Comparison of ENCODE assay signal across 11 cellular contexts in the genomic region with DNA sequence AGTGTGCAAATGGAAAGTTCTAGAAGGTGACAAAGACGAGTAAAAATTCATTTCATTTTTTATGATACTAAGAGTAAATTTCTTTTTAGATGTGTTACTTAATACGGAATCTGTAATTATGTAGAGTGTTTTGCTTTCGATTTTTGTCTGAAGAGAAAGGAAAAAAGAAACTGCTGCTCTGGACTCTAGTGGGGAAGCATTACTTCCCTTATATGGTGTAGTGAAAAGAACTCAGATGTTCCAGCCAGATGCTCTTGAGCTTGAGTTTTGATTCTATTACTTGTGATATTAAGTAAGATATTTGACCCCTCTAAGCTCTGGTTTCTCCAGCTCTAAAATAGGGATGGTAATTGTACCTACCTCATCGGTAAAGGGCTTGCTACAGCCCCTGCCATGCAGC.
DNase-seq lines count a peak whose midpoint lies in the region; ATAC-seq, FAIRE-seq and TF ChIP-seq lines count a peak whose summit lies in the region.
"Had no signal": no experiment of that assay in that cellular context is flagged by ENCODE, and none has a peak within 500 bp of the region (broad histone marks: within the 10 kb centered on the region; RNA-seq: fewer than 3 reads in every experiment).

No MANE protein-coding gene starts in this region.

- DNase-seq in GM18507 (ENCODE audit: extremely low spot score, insufficient read length, low read depth) (no peak), medulla oblongata (ENCODE audit: extremely low spot score) (peak; percentile 28), NCI-H2196 treated with DMSO at 0.1 percent for 48 hours (lab: John Stamatoyannopoulos, UW; ENCODE audit: unreplicated experiment) (no peak)
- no peak for DNase-seq in stimulated activated CD4-positive, alpha-beta T cell treated with anti-CD3 and anti-CD28 coated beads, Interleukin-4, amount 100 ng/mL, for 4 hours
- DNase-seq in stimulated activated naive CD8-positive, alpha-beta T cell treated with anti-CD3 and anti-CD28 coated beads, Interleukin-15, amount 100 ng/mL, for 72 hours, result no peak
- DNase-seq: activated gamma-delta T cell treated with Interleukin-2 at 50 U/mL for 16 hours, left cardiac atrium, NCI-H1105 had no signal

- ATAC-seq in GM21381 (IDR thresholded peaks at IDR 0.05; ENCODE audit: unreplicated experiment), result peak; percentile 72
- ATAC-seq in HG03442 (IDR thresholded peaks at IDR 0.05; ENCODE audit: unreplicated experiment), result peak; percentile 58
- ATAC-seq in stimulated activated naive CD8-positive, alpha-beta T cell treated with anti-CD3 and anti-CD28 coated beads, Interleukin-15, amount 100 ng/mL, for 72 hours, result no peak
- ATAC-seq in SK-N-SH treated with all-trans-retinoic acid at 6 μM for 48 hours, result no peak
- ATAC-seq: left cardiac atrium had no signal

- H3K27ac Mint-ChIP-seq in stimulated activated naive CD8-positive, alpha-beta T cell treated with anti-CD3 and anti-CD28 coated beads, Interleukin-15, amount 100 ng/mL, for 72 hours, result peak overlapping the region in 1 of 2 donors; percentile 23

- H3K4me3 Mint-ChIP-seq in stimulated activated naive CD8-positive, alpha-beta T cell treated with anti-CD3 and anti-CD28 coated beads, Interleukin-15, amount 100 ng/mL, for 72 hours, result no peak overlapping the region

- peak; percentile 71 for FAIRE-seq in GM18507 (lab: Jason Lieb, UNC)

- no peaks in the 10 kb centered on the region for H3K27me3 Mint-ChIP-seq in stimulated activated naive CD8-positive, alpha-beta T cell treated with anti-CD3 and anti-CD28 coated beads, Interleukin-15, amount 100 ng/mL, for 72 hours

- peaks cover 24% of the 10 kb centered on the region for H3K4me1 Mint-ChIP-seq in stimulated activated naive CD8-positive, alpha-beta T cell treated with anti-CD3 and anti-CD28 coated beads, Interleukin-15, amount 100 ng/mL, for 72 hours

- no peaks in the 10 kb centered on the region for H3K9me3 Mint-ChIP-seq in stimulated activated naive CD8-positive, alpha-beta T cell treated with anti-CD3 and anti-CD28 coated beads, Interleukin-15, amount 100 ng/mL, for 72 hours

TF ChIP-seq in SK-N-SH treated with all-trans-retinoic acid at 6 μM for 48 hours, 23 proteins besides CTCF, POLR2A, EP300 and RAD21:
- TF ChIP-seq ZNF565 (CRISPR knock-in tag; conservative IDR thresholded peaks at IDR 0.05; ENCODE audit: low read depth), result no peak
- no peak for TF ChIP-seq ZC3H10 (CRISPR knock-in tag; IDR thresholded peaks at IDR 0.05)
- TF ChIP-seq TOX (CRISPR knock-in tag; IDR thresholded peaks at IDR 0.05; ENCODE audit: borderline replicate concordance), result no peak
- no peak for TF ChIP-seq PPARA (CRISPR knock-in tag; IDR thresholded peaks at IDR 0.05; ENCODE audit: borderline replicate concordance)
- TF ChIP-seq ESRRG (CRISPR knock-in tag; IDR thresholded peaks at IDR 0.05), result no peak
- TF ChIP-seq, protein P1, sequence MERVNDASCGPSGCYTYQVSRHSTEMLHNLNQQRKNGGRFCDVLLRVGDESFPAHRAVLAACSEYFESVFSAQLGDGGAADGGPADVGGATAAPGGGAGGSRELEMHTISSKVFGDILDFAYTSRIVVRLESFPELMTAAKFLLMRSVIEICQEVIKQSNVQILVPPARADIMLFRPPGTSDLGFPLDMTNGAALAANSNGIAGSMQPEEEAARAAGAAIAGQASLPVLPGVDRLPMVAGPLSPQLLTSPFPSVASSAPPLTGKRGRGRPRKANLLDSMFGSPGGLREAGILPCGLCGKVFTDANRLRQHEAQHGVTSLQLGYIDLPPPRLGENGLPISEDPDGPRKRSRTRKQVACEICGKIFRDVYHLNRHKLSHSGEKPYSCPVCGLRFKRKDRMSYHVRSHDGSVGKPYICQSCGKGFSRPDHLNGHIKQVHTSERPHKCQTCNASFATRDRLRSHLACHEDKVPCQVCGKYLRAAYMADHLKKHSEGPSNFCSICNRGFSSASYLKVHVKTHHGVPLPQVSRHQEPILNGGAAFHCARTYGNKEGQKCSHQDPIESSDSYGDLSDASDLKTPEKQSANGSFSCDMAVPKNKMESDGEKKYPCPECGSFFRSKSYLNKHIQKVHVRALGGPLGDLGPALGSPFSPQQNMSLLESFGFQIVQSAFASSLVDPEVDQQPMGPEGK (CRISPR knock-in tag; IDR thresholded peaks at IDR 0.05; ENCODE audit: borderline replicate concordance), result no peak
- TF ChIP-seq ISL1 (CRISPR knock-in tag; IDR thresholded peaks at IDR 0.05), result no peak

Comparison
In these comparisons a context has a peak if more than half of its experiments do, and no peak if none do; other contexts are left out.
1. ATAC-seq: peak in GM21381 (single experiment) and HG03442 (single experiment); none in stimulated activated naive CD8-positive, alpha-beta T cell treated with anti-CD3 and anti-CD28 coated beads, Interleukin-15, amount 100 ng/mL, for 72 hours (single experiment) and SK-N-SH treated with all-trans-retinoic acid at 6 μM for 48 hours (single experiment).